11 cellular contexts compared by ENCODE assay signal in genomic region chr14:61764342-61765122, GRCh38. TPM values are rescaled to one million over a fixed set of nuclear protein-coding genes. Genes with fewer than 3 reads are reported as not detected.
DNase-seq lines count a peak whose midpoint lies in the region; ATAC-seq and TF ChIP-seq lines count a peak whose summit lies in the region.
"Had no signal": no experiment of that assay in that cellular context is flagged by ENCODE, and none has a peak within 500 bp of the region (broad histone marks: within the 10 kb centered on the region; RNA-seq: fewer than 3 reads in every experiment).

No MANE protein-coding gene starts in this region.

- no peaks in the 10 kb centered on the region for H3K27me3 ChIP-seq in left ventricle myocardium inferior (ENCODE audit: low read depth)
- H3K27me3 ChIP-seq in foreskin keratinocyte, result no peaks in the 10 kb centered on the region
- H3K27me3 ChIP-seq: body of pancreas had no signal

- peaks cover 37% of the 10 kb centered on the region for H3K4me1 Mint-ChIP-seq in type B pancreatic cell (ENCODE audit: unreplicated experiment)

- H3K36me3 ChIP-seq in left ventricle myocardium inferior, result peaks cover 22% of the 10 kb centered on the region

- no peaks in the 10 kb centered on the region for H3K27me3 Mint-ChIP-seq in type B pancreatic cell

- peak overlapping the region; percentile 77 for H3K4me3 ChIP-seq in left ventricle myocardium inferior
- peak overlapping the region; percentile 86 for H3K4me3 ChIP-seq in WI38 (ENCODE audit: low read depth, low read length)
- H3K4me3 ChIP-seq: body of pancreas had no signal

- H3K27ac ChIP-seq in left ventricle myocardium inferior (replicated peaks) (peak overlapping the region; percentile 95), foreskin keratinocyte (peak overlapping the region; percentile 34)
- H3K27ac ChIP-seq: body of pancreas, VCaP had no signal

- H3K9me3 ChIP-seq in left ventricle myocardium inferior (replicated peaks), result no peaks in the 10 kb centered on the region
- H3K9me3 ChIP-seq: body of pancreas had no signal

- intact Hi-C loops in left ventricle myocardium inferior (cut with micrococcal nuclease), result no loop called here
- intact Hi-C loops in Right ventricle myocardium inferior (cut with DNase I), result loop anchor here (5.0 kb wide), 1 partner anchor 292 kb away; no protein-coding TSS in a partner anchor

- DNase-seq in left ventricle myocardium inferior (no peak), Right ventricle myocardium inferior (ENCODE audit: missing footprints) (no peak), foreskin keratinocyte (no peak), type B pancreatic cell (ENCODE audit: extremely low spot score, unreplicated experiment) (no peak), NCI-H446 treated with DMSO at 0.1 percent for 48 hours (lab: John Stamatoyannopoulos, UW) (no peak)
- no peak for DNase-seq in stimulated activated CD8-positive, alpha-beta memory T cell treated with anti-CD3 and anti-CD28 coated beads, Interleukin-4, amount 100 ng/mL, for 48 hours
- DNase-seq: body of pancreas, NCI-H345 had no signal

- peaks cover 13% of the 10 kb centered on the region for H3K36me3 Mint-ChIP-seq in type B pancreatic cell

- no peak overlapping the region for H3K27ac Mint-ChIP-seq in type B pancreatic cell

- no peak for ATAC-seq in Right ventricle myocardium inferior
- ATAC-seq in foreskin keratinocyte, result no peak
- ATAC-seq in HG02885 (IDR thresholded peaks at IDR 0.05; ENCODE audit: poor library complexity, unreplicated experiment), result no peak
- ATAC-seq: body of pancreas had no signal

- no peaks in the 10 kb centered on the region for H3K9me3 Mint-ChIP-seq in type B pancreatic cell

- peak overlapping the region; percentile 99 for H3K4me3 Mint-ChIP-seq in type B pancreatic cell

- TF ChIP-seq CTCF in left ventricle myocardium inferior (IDR thresholded peaks at IDR 0.05; ENCODE audit: borderline replicate concordance) (no peak), WI38 (IDR thresholded peaks at IDR 0.05; ENCODE audit: low read depth, low read length) (no peak), foreskin keratinocyte (conservative IDR thresholded peaks at IDR 0.05) (no peak), type B pancreatic cell (conservative IDR thresholded peaks at IDR 0.05) (no peak)

- H3K4me1 ChIP-seq in left ventricle myocardium inferior, result peaks cover 70% of the 10 kb centered on the region
- peaks cover 20% of the 10 kb centered on the region for H3K4me1 ChIP-seq in foreskin keratinocyte

RNA-seq across cellular contexts. Expression of gene SNAPC1, which starts 2.3 kb away (rescaled TPM):
- total RNA-seq in left ventricle myocardium inferior, result 9.2 TPM
- 11.8 TPM for total RNA-seq in Right ventricle myocardium inferior
- 10.1 and 15.0 TPM in 2 replicates for total RNA-seq in foreskin keratinocyte
- 4.8 and 8.7 TPM in 2 replicates for polyA plus RNA-seq in foreskin keratinocyte
- total RNA-seq in type B pancreatic cell (ENCODE audit: low replicate concordance), result 3.2 and 5.6 TPM in 2 replicates

RNA-seq across cellular contexts. Expression of gene SYT16, which starts 48.0 kb away (rescaled TPM):
- total RNA-seq in left ventricle myocardium inferior, result not detected
- total RNA-seq in Right ventricle myocardium inferior, result not detected
- total RNA-seq in foreskin keratinocyte, result 0.37 and 0.53 TPM in 2 replicates
- 0.06 and 0.08 TPM in 2 replicates for polyA plus RNA-seq in foreskin keratinocyte
- 0.90 and 2.1 TPM in 2 replicates for total RNA-seq in type B pancreatic cell (ENCODE audit: low replicate concordance)
